ENCODE assay signal across 11 cellular contexts in genomic region chr6:159988983-159989454, GRCh38. TPM values are rescaled to one million over a fixed set of nuclear protein-coding genes. Genes with fewer than 3 reads are reported as not detected.
DNase-seq lines count a peak whose midpoint lies in the region; ATAC-seq, FAIRE-seq and TF ChIP-seq lines count a peak whose summit lies in the region.
"Had no signal": no experiment of that assay in that cellular context is flagged by ENCODE, and none has a peak within 500 bp of the region (broad histone marks: within the 10 kb centered on the region; RNA-seq: fewer than 3 reads in every experiment).

No MANE protein-coding gene starts in this region.

- peaks cover 45% of the 10 kb centered on the region for H3K4me1 ChIP-seq in ACC112 (ENCODE audit: control insufficient read depth, insufficient read depth, low read length, unreplicated experiment)
- H3K4me1 ChIP-seq in HUES64 (ENCODE audit: insufficient read depth, low read length) = peaks cover 11% of the 10 kb centered on the region
- H3K4me1 ChIP-seq in HepG2 (ENCODE audit: insufficient read depth, low read length) = peaks cover 59% of the 10 kb centered on the region

- no peaks in the 10 kb centered on the region for H3K9me3 ChIP-seq in HUES64 (ENCODE audit: insufficient read depth, low read depth, low read length)
- no peaks in the 10 kb centered on the region for H3K9me3 ChIP-seq in HepG2 (ENCODE audit: low read length)
- H3K9me3 ChIP-seq: pancreas had no signal

- H2AFZ ChIP-seq in ACC112 (ENCODE audit: low read length, unreplicated experiment) = no peak overlapping the region
- H2AFZ ChIP-seq in HepG2 (ENCODE audit: low read length) = no peak overlapping the region

- no peak overlapping the region for H3K9ac ChIP-seq in HUES64 (ENCODE audit: low read depth, low read length)
- no peak overlapping the region for H3K9ac ChIP-seq in HepG2 (ENCODE audit: insufficient read depth, low read depth, low read length)

- H3K27ac Mint-ChIP-seq in activated naive CD8-positive, alpha-beta T cell = no peak overlapping the region

- DNase-seq in HepG2 (ENCODE audit: low spot score) (no peak), dermis blood vessel endothelial cell (no peak), COLO829 (ENCODE audit: low spot score) (no peak)
- DNase-seq: activated gamma-delta T cell treated with Interleukin-2 at 50 U/mL for 16 hours, pancreas, SHP77 treated with DMSO at 0.1 percent for 48 hours had no signal

- no peaks in the 10 kb centered on the region for H3K9me3 Mint-ChIP-seq in activated naive CD8-positive, alpha-beta T cell (ENCODE audit: low read depth)

- TF ChIP-seq POLR2A in HepG2 (IDR thresholded peaks at IDR 0.05; ENCODE audit: insufficient read depth in 1 of 2, low read depth in 2 of 2, low read length in 2 of 2) = no peak

- intact Hi-C loops in HepG2 (cut with micrococcal nuclease; ENCODE audit: unreplicated experiment) = no loop called here

- peaks cover 28% of the 10 kb centered on the region for H4K20me1 ChIP-seq in HepG2 (ENCODE audit: insufficient read depth, low read length)

- TF ChIP-seq RAD21 in HepG2 (CRISPR knock-in tag; IDR thresholded peaks at IDR 0.05) = no peak

- no peak overlapping the region for H3K4me2 ChIP-seq in HepG2 (ENCODE audit: low read depth, low read length)

- H3K27ac ChIP-seq in ACC112 (ENCODE audit: low read depth, low read length) (peak overlapping the region; percentile 77), HUES64 (ENCODE audit: low read depth, low read length) (peak overlapping the region; percentile 0; the same call in 1 of the 2 replicates), HepG2 (ENCODE audit: extremely low read length, insufficient read depth, low read length) (no peak overlapping the region)
- H3K27ac ChIP-seq: pancreas had no signal

- CTCF ChIA-PET in HepG2 (lab: Yijun Ruan, JAX; ENCODE audit: low intra/inter-chr PET ratio, low total read pairs) = no interaction called here

- FAIRE-seq in HepG2 (lab: Jason Lieb, UNC) = no peak
- FAIRE-seq: pancreas had no signal

- H3K4me3 Mint-ChIP-seq in activated naive CD8-positive, alpha-beta T cell = peak overlapping the region; percentile 7

- peaks cover 18% of the 10 kb centered on the region for H3K36me3 Mint-ChIP-seq in activated naive CD8-positive, alpha-beta T cell

- POLR2A ChIA-PET in HepG2 (lab: Yijun Ruan, JAX) = no interaction called here

- TF ChIP-seq EP300 in HepG2 (IDR thresholded peaks at IDR 0.05; ENCODE audit: low read depth in 2 of 2, low read length in 2 of 2) = no peak
- no peak for TF ChIP-seq EP300 in HepG2 (CRISPR knock-in tag; IDR thresholded peaks at IDR 0.05; ENCODE audit: borderline replicate concordance)

- H3K79me2 ChIP-seq in ACC112 (ENCODE audit: control insufficient read depth, insufficient read depth, low read length, unreplicated experiment) (peaks cover 90% of the 10 kb centered on the region), HepG2 (ENCODE audit: insufficient read depth, low read length) (peaks cover 95% of the 10 kb centered on the region)

- in situ Hi-C loops in HepG2 (cut with HindIII; ENCODE audit: extremely low pct_ligation_motif_present, low pct_unique_long_range_greater_than_20kb) = no loop called here

- no peaks in the 10 kb centered on the region for H3K27me3 ChIP-seq in ACC112 (ENCODE audit: insufficient read depth, low read length)
- H3K27me3 ChIP-seq in HUES64 (ENCODE audit: insufficient read depth, low read length) = no peaks in the 10 kb centered on the region
- no peaks in the 10 kb centered on the region for H3K27me3 ChIP-seq in HepG2 (ENCODE audit: control insufficient read depth in 1 of 2, insufficient read depth in 2 of 2, low read length in 2 of 2)
- H3K27me3 ChIP-seq: pancreas had no signal

- H3K36me3 ChIP-seq in ACC112 (ENCODE audit: insufficient read depth, low read length) (peaks cover 24% of the 10 kb centered on the region), HUES64 (ENCODE audit: insufficient read depth, low read length) (peaks cover 14% of the 10 kb centered on the region; the same call in 1 of the 2 replicates), HepG2 (replicated peaks in 1 of 2; ENCODE audit: control insufficient read depth in 1 of 2, insufficient read depth in 2 of 2, low read length in 2 of 2) (peaks cover 0 to 15% of the 10 kb centered on the region in 2 experiments; a peak in 3 of 5 replicates)
- H3K36me3 ChIP-seq: pancreas had no signal

- no TSS peak for BruUV-seq in HepG2 (replicated peaks; lab: Mats Ljungman, UMichigan)

- H3K4me1 Mint-ChIP-seq in activated naive CD8-positive, alpha-beta T cell (ENCODE audit: low read depth) = peaks cover 67% of the 10 kb centered on the region

- no peak for TF ChIP-seq CTCF in HepG2 (CRISPR knock-in tag; IDR thresholded peaks at IDR 0.05)

- H3K27me3 Mint-ChIP-seq in activated naive CD8-positive, alpha-beta T cell = no peaks in the 10 kb centered on the region

- ATAC-seq in HepG2 (peak; percentile 28; the same call in 1 of the 3 replicates), GM21381 (IDR thresholded peaks at IDR 0.05; ENCODE audit: unreplicated experiment) (no peak), HG02884 (IDR thresholded peaks at IDR 0.05; ENCODE audit: unreplicated experiment) (no peak)

- WGBS in HUES64 = 86% methylated on average over 7 of the region's 7 CpGs
- 96% methylated on average over 7 of the region's 7 CpGs for WGBS in HepG2 (ENCODE audit: low lambda C conversion rate)

- no peak overlapping the region for H3K4me3 ChIP-seq in ACC112 (ENCODE audit: low read depth, low read length)
- H3K4me3 ChIP-seq in HUES64 (ENCODE audit: low read length) = no peak overlapping the region
- no peak overlapping the region for H3K4me3 ChIP-seq in HepG2 (replicated peaks in 1 of 3; ENCODE audit: insufficient read depth in 1 of 3, low read depth in 2 of 3, low read length in 3 of 3)
- H3K4me3 ChIP-seq: pancreas had no signal

TF ChIP-seq in HepG2, 621 proteins besides CTCF, POLR2A, EP300 and RAD21 (continues in another document):
- TF ChIP-seq FOSL2 (CRISPR knock-in tag; IDR thresholded peaks at IDR 0.05) = 0 out of 2 replicates have a peak, but pooled peaks have one; percentile 26
- TF ChIP-seq, protein P1, sequence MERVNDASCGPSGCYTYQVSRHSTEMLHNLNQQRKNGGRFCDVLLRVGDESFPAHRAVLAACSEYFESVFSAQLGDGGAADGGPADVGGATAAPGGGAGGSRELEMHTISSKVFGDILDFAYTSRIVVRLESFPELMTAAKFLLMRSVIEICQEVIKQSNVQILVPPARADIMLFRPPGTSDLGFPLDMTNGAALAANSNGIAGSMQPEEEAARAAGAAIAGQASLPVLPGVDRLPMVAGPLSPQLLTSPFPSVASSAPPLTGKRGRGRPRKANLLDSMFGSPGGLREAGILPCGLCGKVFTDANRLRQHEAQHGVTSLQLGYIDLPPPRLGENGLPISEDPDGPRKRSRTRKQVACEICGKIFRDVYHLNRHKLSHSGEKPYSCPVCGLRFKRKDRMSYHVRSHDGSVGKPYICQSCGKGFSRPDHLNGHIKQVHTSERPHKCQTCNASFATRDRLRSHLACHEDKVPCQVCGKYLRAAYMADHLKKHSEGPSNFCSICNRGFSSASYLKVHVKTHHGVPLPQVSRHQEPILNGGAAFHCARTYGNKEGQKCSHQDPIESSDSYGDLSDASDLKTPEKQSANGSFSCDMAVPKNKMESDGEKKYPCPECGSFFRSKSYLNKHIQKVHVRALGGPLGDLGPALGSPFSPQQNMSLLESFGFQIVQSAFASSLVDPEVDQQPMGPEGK (CRISPR knock-in tag; IDR thresholded peaks at IDR 0.05) = peak; percentile 44; the same call in 1 of the 2 replicates
- no peak for TF ChIP-seq PAF1 (CRISPR knock-in tag; IDR thresholded peaks at IDR 0.05)
- TF ChIP-seq MAFK (conservative IDR thresholded peaks at IDR 0.05 in 1 of 2, IDR thresholded peaks at IDR 0.05 in 1 of 2; ENCODE audit: low read length in 2 of 2) = peak; percentile 48 to 66; a peak in 2 of 4 replicates
- no peak for TF ChIP-seq TFAP4 (IDR thresholded peaks at IDR 0.05; ENCODE audit: borderline replicate concordance, low read depth)
- TF ChIP-seq ZNF263 (CRISPR knock-in tag; IDR thresholded peaks at IDR 0.05) = no peak
- TF ChIP-seq MAFG (CRISPR knock-in tag; IDR thresholded peaks at IDR 0.05) = peak; percentile 61; the same call in 1 of the 2 replicates
- peak; percentile 65; the same call in 1 of the 2 replicates for TF ChIP-seq NFE2 (CRISPR knock-in tag; IDR thresholded peaks at IDR 0.05)
- peak; percentile 12; the same call in 1 of the 2 replicates for TF ChIP-seq MAFF (IDR thresholded peaks at IDR 0.05; ENCODE audit: low read depth, low read length)

RNA-seq across cellular contexts. Expression of gene IGF2R, which starts 20.1 kb away (rescaled TPM):
- 35.5 TPM for polyA plus RNA-seq in HUES64 (2013, experiment 1 of 2)
- 34.7 TPM for polyA plus RNA-seq in HUES64 (2013, experiment 2 of 2)
- total RNA-seq in HepG2 (2016; rRNA removed; fragmentation: Illumina TruSeq; extraction: Trizol) (44.8 and 70.0 TPM in 2 replicates), dermis blood vessel endothelial cell (120 and 153 TPM in 2 replicates)
- total RNA-seq in HepG2 (2016; cell fraction: cytosol; rRNA removed; fragmentation: Illumina TruSeq; extraction: Trizol; ENCODE audit: low read depth) = 11.8 and 13.5 TPM in 2 replicates
- total RNA-seq in HepG2 (2016; cell fraction: insoluble cytoplasmic fraction; rRNA removed; fragmentation: Illumina TruSeq; extraction: Trizol) = 36.8 and 73.6 TPM in 2 replicates
- 11.5 and 15.2 TPM in 2 replicates for total RNA-seq in HepG2 (2016; cell fraction: membrane; rRNA removed; fragmentation: Illumina TruSeq; extraction: Trizol)
- 129 and 155 TPM in 2 replicates for total RNA-seq in HepG2 (2016; cell fraction: nucleus; rRNA removed; fragmentation: Illumina TruSeq; extraction: Trizol)
- polyA plus RNA-seq in HepG2 (2011; rRNA removed) = 38.3 and 54.8 TPM in 2 replicates
- polyA plus RNA-seq in HepG2 (2011; cell fraction: cytosol; rRNA removed) = 32.3 and 42.3 TPM in 2 replicates
- polyA plus RNA-seq in HepG2 (2011; cell fraction: nucleus; rRNA removed) = 77.8 and 83.2 TPM in 2 replicates
- 98.1 and 112 TPM in 2 replicates for polyA plus RNA-seq in HepG2 (2012)
- polyA plus RNA-seq in HepG2 (2016; cell fraction: cytosol; fragmentation: Illumina TruSeq; extraction: Trizol; ENCODE audit: low read depth) = 1.3 and 1.8 TPM in 2 replicates
- 22.6 and 26.7 TPM in 2 replicates for polyA plus RNA-seq in HepG2 (2016; cell fraction: insoluble cytoplasmic fraction; fragmentation: Illumina TruSeq; extraction: Trizol; ENCODE audit: low read depth)
- 1.8 and 3.1 TPM in 2 replicates for polyA plus RNA-seq in HepG2 (2016; cell fraction: membrane; fragmentation: Illumina TruSeq; extraction: Trizol; ENCODE audit: low read depth)
- polyA plus RNA-seq in HepG2 (2016; cell fraction: nucleus; fragmentation: Illumina TruSeq; extraction: Trizol; ENCODE audit: insufficient read depth, low read depth) = 85.6 and 90.1 TPM in 2 replicates
- 33.0 and 141 TPM in 2 replicates for polyA minus RNA-seq in HepG2 (2011; rRNA and poly(A)+ RNA removed; ENCODE audit: low replicate concordance)
- polyA minus RNA-seq in HepG2 (2011; cell fraction: cytosol; rRNA and poly(A)+ RNA removed) = 119 and 184 TPM in 2 replicates
- polyA minus RNA-seq in HepG2 (2011; cell fraction: nucleus; rRNA and poly(A)+ RNA removed) = 265 and 283 TPM in 2 replicates
